ENCODE assay signal across 21 cellular contexts in the genomic region with DNA sequence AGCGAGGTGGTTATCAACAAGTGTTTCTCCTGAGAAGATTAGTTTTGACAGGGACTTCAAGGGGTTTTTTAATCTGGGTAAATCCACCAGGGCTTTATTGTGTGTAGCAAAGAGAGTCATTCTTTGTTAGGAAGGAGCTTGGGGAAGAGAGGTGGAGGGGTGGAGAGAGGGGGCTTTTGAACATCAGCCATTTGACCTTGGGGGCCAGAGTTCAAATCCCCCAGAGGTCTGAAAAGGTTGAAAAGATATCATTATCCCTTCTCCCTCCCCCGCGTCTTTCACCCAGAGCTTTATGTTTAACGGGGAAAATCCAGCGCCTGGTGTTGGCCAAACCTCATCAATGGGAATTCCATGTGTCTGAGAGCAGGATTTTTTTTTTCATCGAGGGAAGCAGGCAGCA.
DNase-seq lines count a peak whose midpoint lies in the region; ATAC-seq and TF ChIP-seq lines count a peak whose summit lies in the region.
"Had no signal": no experiment of that assay in that cellular context is flagged by ENCODE, and none has a peak within 500 bp of the region (broad histone marks: within the 10 kb centered on the region; RNA-seq: fewer than 3 reads in every experiment).

No MANE protein-coding gene starts in this region.

- intact Hi-C loops in activated CD8-positive, alpha-beta T cell treated with anti-CD3 and anti-CD28 coated beads for 36 hours (cut with micrococcal nuclease) = no loop called here

- no CpG with 5 or more reads among the region's 6 CpGs for WGBS in neuronal stem cell (ENCODE audit: extremely low coverage in 2 of 2, insufficient read length in 2 of 2, insufficient replicate concordance in 1 of 2), 2 donors

- TF ChIP-seq CTCF in WTC11 (IDR thresholded peaks at IDR 0.05) = no peak
- no peak for TF ChIP-seq CTCF in activated CD8-positive, alpha-beta T cell treated with anti-CD3 and anti-CD28 coated beads for 36 hours (IDR thresholded peaks at IDR 0.05)

- H3K4me3 ChIP-seq in H7 (ENCODE audit: insufficient read depth, low read depth, low read length) = peak overlapping the region; percentile 27; the same call in 1 of the 2 replicates
- peak overlapping the region; percentile 20 for H3K4me3 ChIP-seq in iPS-15b (ENCODE audit: low read depth, low read length)
- H3K4me3 ChIP-seq in neuronal stem cell (ENCODE audit: low read length in 2 of 2) = peak overlapping the region in 1 of 2 donors; percentile 37
- H3K4me3 ChIP-seq: thoracic aorta had no signal

- H3K9ac ChIP-seq in iPS-15b (ENCODE audit: low read depth, low read length) (peak overlapping the region; percentile 30), neuronal stem cell (ENCODE audit: low read depth, low read length, poor library complexity) (no peak overlapping the region)

- H3K27ac Mint-ChIP-seq in WTC11 = no peak overlapping the region
- H3K27ac Mint-ChIP-seq in activated CD8-positive, alpha-beta T cell treated with anti-CD3 and anti-CD28 coated beads for 36 hours = no peak overlapping the region
- H3K27ac Mint-ChIP-seq in activated CD8-positive, alpha-beta T cell treated with anti-CD3 and anti-CD28 coated beads, Interleukin-2, amount 10 ng/mL, durations not matched to agents 7 days and 5 days = no peak overlapping the region
- H3K27ac Mint-ChIP-seq: activated CD4-positive, alpha-beta T cell treated with anti-CD3 and anti-CD28 coated beads, Interleukin-2, amount 10 ng/mL, durations not matched to agents 7 days and 5 days; effector memory CD8-positive, alpha-beta T cell; naive thymus-derived CD4-positive, alpha-beta T cell; stimulated activated effector memory CD8-positive, alpha-beta T cell treated with anti-CD3 and anti-CD28 coated beads, Interleukin-12 subunit alpha, Interleukin-12 subunit beta, amount 100 ng/mL, for 72 hours; T-helper 1 cell treated with Interleukin-12 subunit alpha and Interleukin-12 subunit beta and Interleukin-4 antibody, amounts not matched to agents 30 μg/mL and 1 μg/mL, for 36 hours had no signal

- peaks cover 38% of the 10 kb centered on the region for H3K27me3 Mint-ChIP-seq in WTC11 (ENCODE audit: low read depth)
- peaks cover 59% of the 10 kb centered on the region for H3K27me3 Mint-ChIP-seq in activated CD8-positive, alpha-beta T cell treated with anti-CD3 and anti-CD28 coated beads for 36 hours
- peaks cover 66% of the 10 kb centered on the region for H3K27me3 Mint-ChIP-seq in activated CD8-positive, alpha-beta T cell treated with anti-CD3 and anti-CD28 coated beads, Interleukin-2, amount 10 ng/mL, durations not matched to agents 7 days and 5 days (ENCODE audit: low read depth)

- no peak overlapping the region for H2BK5ac ChIP-seq in neuronal stem cell (ENCODE audit: low read length)

- CTCF ChIA-PET in WTC11 (lab: Charles Lee) = interaction anchor here (0.6 to 7.7 kb wide), 10 partner anchors 9 to 294 kb away, joined by 3 to 106 read pairs (median 8); no protein-coding TSS in a partner anchor
- CTCF ChIA-PET in activated CD8-positive, alpha-beta T cell treated with anti-CD3 and anti-CD28 coated beads for 36 hours (lab: Charles Lee) = interaction anchor here (1.4 to 1.7 kb wide), 3 partner anchors 9 to 280 kb away, joined by 3 to 5 read pairs (median 5); no protein-coding TSS in a partner anchor
- CTCF ChIA-PET in activated CD8-positive, alpha-beta T cell treated with anti-CD3 and anti-CD28 coated beads, Interleukin-2, amount 10 ng/mL, durations not matched to agents 7 days and 5 days (lab: Charles Lee) = interaction anchor here (0.9 to 1.3 kb wide), 2 partner anchors 15 to 294 kb away, joined by 3 to 4 read pairs; no protein-coding TSS in a partner anchor

- H3K4me1 ChIP-seq in iPS-15b (ENCODE audit: control insufficient read depth, insufficient read depth, low read length) (peaks cover 15% of the 10 kb centered on the region), neuronal stem cell (ENCODE audit: control insufficient read depth in 2 of 2, insufficient read depth in 1 of 2, low read depth in 1 of 2, low read length in 2 of 2) (peaks cover 26 to 50% of the 10 kb centered on the region in 2 donors)

- no peak overlapping the region for H4K91ac ChIP-seq in neuronal stem cell (ENCODE audit: low read depth, low read length, poor library complexity)

- no peak for ATAC-seq in WTC11
- no peak for ATAC-seq in HG03108 (IDR thresholded peaks at IDR 0.05; ENCODE audit: unreplicated experiment)
- no peak for ATAC-seq in activated CD8-positive, alpha-beta T cell treated with anti-CD3 and anti-CD28 coated beads for 36 hours
- no peak for ATAC-seq in activated CD8-positive, alpha-beta T cell treated with anti-CD3 and anti-CD28 coated beads, Interleukin-2, amount 10 ng/mL, durations not matched to agents 7 days and 5 days
- ATAC-seq: effector memory CD8-positive, alpha-beta T cell; left colon; naive thymus-derived CD4-positive, alpha-beta T cell; stimulated activated effector memory CD8-positive, alpha-beta T cell treated with anti-CD3 and anti-CD28 coated beads, Interleukin-12 subunit alpha, Interleukin-12 subunit beta, amount 100 ng/mL, for 72 hours had no signal

- H3K27me3 ChIP-seq in H7 (ENCODE audit: control insufficient read depth, insufficient read depth, low read length) = peaks cover 35% of the 10 kb centered on the region
- H3K27me3 ChIP-seq in iPS-15b (ENCODE audit: control insufficient read depth, insufficient read depth, low read length) = peaks cover 21% of the 10 kb centered on the region
- peaks cover 0 to 8% (median 0%) of the 10 kb centered on the region in 3 experiments for H3K27me3 ChIP-seq in neuronal stem cell (ENCODE audit: control insufficient read depth in 3 of 3, insufficient read depth in 3 of 3, low read depth in 1 of 3, low read length in 3 of 3)

- no peak overlapping the region for H2BK120ac ChIP-seq in neuronal stem cell (ENCODE audit: low read depth, low read length)

- H3K4ac ChIP-seq in neuronal stem cell (ENCODE audit: low read length) = no peak overlapping the region

- no peaks in the 10 kb centered on the region for H3K36me3 ChIP-seq in H7 (replicated peaks; ENCODE audit: control insufficient read depth, insufficient read depth, low read length)
- no peaks in the 10 kb centered on the region for H3K36me3 ChIP-seq in iPS-15b (ENCODE audit: control insufficient read depth, insufficient read depth, low read length)
- no peaks in the 10 kb centered on the region for H3K36me3 ChIP-seq in neuronal stem cell (replicated peaks in 1 of 2; ENCODE audit: control insufficient read depth in 2 of 2, insufficient read depth in 2 of 2, low read length in 2 of 2)
- H3K36me3 ChIP-seq: thoracic aorta had no signal

- POLR2A ChIA-PET in WTC11 (lab: Charles Lee) = interaction anchor here (1.3 kb wide), 1 partner anchor 9 kb away, joined by 5 read pairs; no protein-coding TSS in a partner anchor
- POLR2A ChIA-PET in activated CD8-positive, alpha-beta T cell treated with anti-CD3 and anti-CD28 coated beads for 36 hours (lab: Charles Lee) = interaction anchor here (0.6 kb wide), 1 partner anchor 273 kb away, joined by 3 read pairs; no protein-coding TSS in a partner anchor
- POLR2A ChIA-PET in activated CD8-positive, alpha-beta T cell treated with anti-CD3 and anti-CD28 coated beads, Interleukin-2, amount 10 ng/mL, durations not matched to agents 7 days and 5 days (lab: Charles Lee) = interaction anchor here (0.7 kb wide), 1 partner anchor 1308 kb away, joined by 3 read pairs; no protein-coding TSS in a partner anchor

- peaks cover under 1% of the 10 kb centered on the region; the same call in 1 of the 2 replicates for H3K9me3 Mint-ChIP-seq in WTC11
- H3K9me3 Mint-ChIP-seq in activated CD8-positive, alpha-beta T cell treated with anti-CD3 and anti-CD28 coated beads for 36 hours = no peaks in the 10 kb centered on the region
- H3K9me3 Mint-ChIP-seq in activated CD8-positive, alpha-beta T cell treated with anti-CD3 and anti-CD28 coated beads, Interleukin-2, amount 10 ng/mL, durations not matched to agents 7 days and 5 days (ENCODE audit: insufficient read depth) = no peaks in the 10 kb centered on the region
- H3K9me3 Mint-ChIP-seq: activated CD4-positive, alpha-beta T cell treated with anti-CD3 and anti-CD28 coated beads, Interleukin-2, amount 10 ng/mL, durations not matched to agents 7 days and 5 days; effector memory CD8-positive, alpha-beta T cell; naive thymus-derived CD4-positive, alpha-beta T cell; stimulated activated effector memory CD8-positive, alpha-beta T cell treated with anti-CD3 and anti-CD28 coated beads, Interleukin-12 subunit alpha, Interleukin-12 subunit beta, amount 100 ng/mL, for 72 hours; T-helper 1 cell treated with Interleukin-12 subunit alpha and Interleukin-12 subunit beta and Interleukin-4 antibody, amounts not matched to agents 30 μg/mL and 1 μg/mL, for 36 hours had no signal

- peaks cover 57% of the 10 kb centered on the region for H3K4me1 Mint-ChIP-seq in WTC11
- H3K4me1 Mint-ChIP-seq in activated CD8-positive, alpha-beta T cell treated with anti-CD3 and anti-CD28 coated beads for 36 hours (ENCODE audit: low read depth) = peaks cover 16% of the 10 kb centered on the region
- H3K4me1 Mint-ChIP-seq in activated CD8-positive, alpha-beta T cell treated with anti-CD3 and anti-CD28 coated beads, Interleukin-2, amount 10 ng/mL, durations not matched to agents 7 days and 5 days (ENCODE audit: low read depth) = no peaks in the 10 kb centered on the region

- no peak overlapping the region for H2AK5ac ChIP-seq in neuronal stem cell (ENCODE audit: low read depth, low read length)

- H3K23ac ChIP-seq in neuronal stem cell (ENCODE audit: low read depth, low read length, poor library complexity) = no peak overlapping the region

- no peak overlapping the region for H3K27ac ChIP-seq in neuronal stem cell (replicated peaks; ENCODE audit: low read length)
- H3K27ac ChIP-seq: thoracic aorta had no signal

- no peak overlapping the region for H3K14ac ChIP-seq in neuronal stem cell (ENCODE audit: low read length)

- peak overlapping the region; percentile 51 for H3K4me2 ChIP-seq in neuronal stem cell (ENCODE audit: insufficient read depth, low read length, poor library complexity, severe bottlenecking)

- H2BK12ac ChIP-seq in neuronal stem cell (ENCODE audit: low read length) = no peak overlapping the region

- DNase-seq in H7 (no peak), WTC11 (ENCODE audit: low spot score) (no peak), neuronal stem cell (ENCODE audit: low spot score) (no peak)
- no peak for DNase-seq in activated CD8-positive, alpha-beta T cell treated with anti-CD3 and anti-CD28 coated beads for 36 hours
- no peak for DNase-seq in stimulated activated CD4-positive, alpha-beta T cell treated with anti-CD3 and anti-CD28 coated beads, Interleukin-1b, Interleukin-23, amount 100 ng/mL, for 48 hours
- DNase-seq in activated CD8-positive, alpha-beta T cell treated with anti-CD3 and anti-CD28 coated beads, Interleukin-2, amount 10 ng/mL, durations not matched to agents 7 days and 5 days = no peak
- DNase-seq: activated CD4-positive, alpha-beta T cell treated with anti-CD3 and anti-CD28 coated beads, Interleukin-2, amount 10 ng/mL, durations not matched to agents 7 days and 5 days; activated CD8-positive, alpha-beta memory T cell treated with anti-CD3 and anti-CD28 coated beads, Interleukin-2, amount 50 U/mL, for 48 hours; CD4-positive, CD25-positive, alpha-beta regulatory T cell; DMS 273 treated with DMSO at 0.1 percent for 48 hours; effector memory CD8-positive, alpha-beta T cell; left colon; mesenchymal stem cell; naive thymus-derived CD4-positive, alpha-beta T cell; NCI-H510A; stimulated activated CD4-positive, alpha-beta T cell treated with anti-CD3 and anti-CD28 coated beads, Interleukin-2, amount 100 ng/mL, for 24 hours had no signal

- H2AFZ ChIP-seq in neuronal stem cell (ENCODE audit: low read length) = peak overlapping the region; percentile 86

- no peak overlapping the region for H3K18ac ChIP-seq in neuronal stem cell (ENCODE audit: low read length)

- H3K36me3 Mint-ChIP-seq in WTC11 = no peaks in the 10 kb centered on the region
- H3K36me3 Mint-ChIP-seq in activated CD8-positive, alpha-beta T cell treated with anti-CD3 and anti-CD28 coated beads for 36 hours (ENCODE audit: low read depth) = no peaks in the 10 kb centered on the region
- H3K36me3 Mint-ChIP-seq in activated CD8-positive, alpha-beta T cell treated with anti-CD3 and anti-CD28 coated beads, Interleukin-2, amount 10 ng/mL, durations not matched to agents 7 days and 5 days (ENCODE audit: low read depth) = no peaks in the 10 kb centered on the region
- H3K36me3 Mint-ChIP-seq: CD4-positive, CD25-positive, alpha-beta regulatory T cell; stimulated activated effector memory CD8-positive, alpha-beta T cell treated with anti-CD3 and anti-CD28 coated beads, Interleukin-12 subunit alpha, Interleukin-12 subunit beta, amount 100 ng/mL, for 72 hours had no signal

- H3K9me3 ChIP-seq in iPS-15b (ENCODE audit: control insufficient read depth, insufficient read depth, low read length) = no peaks in the 10 kb centered on the region
- H3K9me3 ChIP-seq in neuronal stem cell (replicated peaks in 1 of 2; ENCODE audit: control insufficient read depth in 2 of 2, insufficient read depth in 1 of 2, low read depth in 1 of 2, low read length in 2 of 2) = no peaks in the 10 kb centered on the region
- H3K9me3 ChIP-seq: thoracic aorta had no signal

- H3K4me3 Mint-ChIP-seq in WTC11 = peak overlapping the region; percentile 69
- no peak overlapping the region for H3K4me3 Mint-ChIP-seq in activated CD8-positive, alpha-beta T cell treated with anti-CD3 and anti-CD28 coated beads for 36 hours
- H3K4me3 Mint-ChIP-seq in activated CD8-positive, alpha-beta T cell treated with anti-CD3 and anti-CD28 coated beads, Interleukin-2, amount 10 ng/mL, durations not matched to agents 7 days and 5 days = no peak overlapping the region
- H3K4me3 Mint-ChIP-seq: activated CD4-positive, alpha-beta T cell treated with anti-CD3 and anti-CD28 coated beads, Interleukin-2, amount 10 ng/mL, durations not matched to agents 7 days and 5 days; CD4-positive, CD25-positive, alpha-beta regulatory T cell; effector memory CD8-positive, alpha-beta T cell; stimulated activated effector memory CD8-positive, alpha-beta T cell treated with anti-CD3 and anti-CD28 coated beads, Interleukin-12 subunit alpha, Interleukin-12 subunit beta, amount 100 ng/mL, for 72 hours; T-helper 1 cell treated with Interleukin-12 subunit alpha and Interleukin-12 subunit beta and Interleukin-4 antibody, amounts not matched to agents 30 μg/mL and 1 μg/mL, for 36 hours had no signal

- H4K8ac ChIP-seq in neuronal stem cell (ENCODE audit: low read depth, low read length) = no peak overlapping the region

- H2BK15ac ChIP-seq in neuronal stem cell (ENCODE audit: low read length) = no peak overlapping the region

- no peaks in the 10 kb centered on the region for H3K79me1 ChIP-seq in neuronal stem cell (ENCODE audit: low read depth, low read length)
